18 cellular contexts compared by ENCODE assay signal in the genomic region with DNA sequence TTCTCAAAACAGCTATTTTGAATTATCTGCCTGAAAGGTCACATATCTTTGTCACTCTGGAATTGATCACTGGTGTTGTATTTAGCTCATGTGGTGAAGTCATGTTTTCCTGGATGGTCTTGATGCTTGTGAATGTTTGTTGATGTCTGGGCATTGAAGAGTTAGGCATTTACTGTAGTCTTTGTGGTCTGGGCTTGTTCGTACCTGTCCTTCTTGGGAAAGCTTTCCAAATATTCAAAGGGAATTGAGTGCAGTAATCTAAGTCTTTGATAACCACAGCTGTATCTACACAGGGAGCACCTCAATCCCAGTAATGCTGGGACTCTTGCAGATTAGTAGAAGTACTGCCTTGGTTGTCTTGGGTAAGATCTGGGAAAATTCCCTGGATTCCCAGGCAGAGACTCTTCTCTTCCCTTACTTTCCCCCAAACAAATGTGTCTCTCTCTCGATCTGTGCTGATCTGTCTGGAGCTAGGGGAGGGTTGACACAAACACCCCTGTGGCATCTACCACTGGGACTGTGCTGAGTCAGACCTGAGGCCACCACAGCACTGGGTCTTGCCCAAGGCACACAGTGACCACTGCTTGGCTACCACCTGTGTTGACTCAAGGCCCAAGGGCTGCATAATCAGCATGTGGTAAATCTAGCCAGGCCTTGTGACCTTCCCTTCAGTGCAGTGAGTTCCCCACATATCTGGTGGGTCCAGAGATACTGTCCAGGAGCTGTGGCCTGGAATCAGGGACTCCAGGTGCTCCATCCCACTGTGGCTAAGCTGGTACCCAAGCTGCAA. TPM values are rescaled to one million over a fixed set of nuclear protein-coding genes. Genes with fewer than 3 reads are reported as not detected.
DNase-seq lines count a peak whose midpoint lies in the region; ATAC-seq and TF ChIP-seq lines count a peak whose summit lies in the region.
"Had no signal": no experiment of that assay in that cellular context is flagged by ENCODE, and none has a peak within 500 bp of the region (broad histone marks: within the 10 kb centered on the region; RNA-seq: fewer than 3 reads in every experiment).

No MANE protein-coding gene starts in this region.

- no peak for TF ChIP-seq CTCF in HL-60 (IDR thresholded peaks at IDR 0.05; ENCODE audit: insufficient read depth, low read length)
- TF ChIP-seq CTCF in osteocyte (IDR thresholded peaks at IDR 0.05) = no peak
- no peak for TF ChIP-seq CTCF in endothelial cell (IDR thresholded peaks at IDR 0.05; ENCODE audit: unreplicated experiment)

- H3K4me1 Mint-ChIP-seq in osteocyte (ENCODE audit: unreplicated experiment) (no peaks in the 10 kb centered on the region), endothelial cell (ENCODE audit: unreplicated experiment) (no peaks in the 10 kb centered on the region)
- H3K4me1 Mint-ChIP-seq in activated naive CD8-positive, alpha-beta T cell treated with anti-CD3 and anti-CD28 coated beads, Interleukin-2, amount 50 U/mL, for 24 hours = no peaks in the 10 kb centered on the region

- no peak overlapping the region for H3K27ac Mint-ChIP-seq in osteocyte (ENCODE audit: unreplicated experiment)
- no peak overlapping the region for H3K27ac Mint-ChIP-seq in activated naive CD8-positive, alpha-beta T cell treated with anti-CD3 and anti-CD28 coated beads, Interleukin-2, amount 50 U/mL, for 24 hours
- no peak overlapping the region for H3K27ac Mint-ChIP-seq in endothelial cell (ENCODE audit: unreplicated experiment)
- H3K27ac Mint-ChIP-seq: B cell had no signal

- H3K9me3 Mint-ChIP-seq in osteocyte (ENCODE audit: unreplicated experiment) (peaks cover 11% of the 10 kb centered on the region), endothelial cell (ENCODE audit: unreplicated experiment) (peaks cover 31% of the 10 kb centered on the region)
- no peaks in the 10 kb centered on the region for H3K9me3 Mint-ChIP-seq in activated naive CD8-positive, alpha-beta T cell treated with anti-CD3 and anti-CD28 coated beads, Interleukin-2, amount 50 U/mL, for 24 hours

- no peak for ATAC-seq in activated naive CD8-positive, alpha-beta T cell treated with anti-CD3 and anti-CD28 coated beads, Interleukin-2, amount 50 U/mL, for 24 hours

- H3K4me3 Mint-ChIP-seq in osteocyte (ENCODE audit: unreplicated experiment) = no peak overlapping the region
- no peak overlapping the region for H3K4me3 Mint-ChIP-seq in activated naive CD8-positive, alpha-beta T cell treated with anti-CD3 and anti-CD28 coated beads, Interleukin-2, amount 50 U/mL, for 24 hours
- H3K4me3 Mint-ChIP-seq in endothelial cell (ENCODE audit: unreplicated experiment) = no peak overlapping the region
- H3K4me3 Mint-ChIP-seq: B cell had no signal

- no peaks in the 10 kb centered on the region for H3K27me3 ChIP-seq in HL-60 (ENCODE audit: insufficient read depth, poor library complexity, severe bottlenecking)
- H3K27me3 ChIP-seq: MG63 had no signal

- no peak overlapping the region for H3K4me3 ChIP-seq in HL-60 (replicated peaks; ENCODE audit: insufficient read depth, low read length)
- H3K4me3 ChIP-seq: MG63 had no signal

- H3K27me3 Mint-ChIP-seq in osteocyte (ENCODE audit: unreplicated experiment) (no peaks in the 10 kb centered on the region), endothelial cell (ENCODE audit: unreplicated experiment) (peaks cover 5% of the 10 kb centered on the region)
- H3K27me3 Mint-ChIP-seq in activated naive CD8-positive, alpha-beta T cell treated with anti-CD3 and anti-CD28 coated beads, Interleukin-2, amount 50 U/mL, for 24 hours = peaks cover 11% of the 10 kb centered on the region

- peak in 1 of 2 experiments; percentile 59 for DNase-seq in HL-60 (ENCODE audit: low read depth in 1 of 2, low spot score in 1 of 2)
- peak; percentile 18 for DNase-seq in kidney tubule cell (ENCODE audit: low spot score)
- DNase-seq in osteocyte (ENCODE audit: extremely low spot score, unreplicated experiment) = peak; percentile 63
- DNase-seq in activated naive CD8-positive, alpha-beta T cell treated with anti-CD3 and anti-CD28 coated beads, Interleukin-2, amount 50 U/mL, for 24 hours = no peak
- no peak for DNase-seq in endothelial cell (ENCODE audit: low spot score)
- DNase-seq in NCI-H524 (lab: John Stamatoyannopoulos, UW) = no peak
- DNase-seq: DND-41, KG1, MG63, NCI-H1105 treated with DMSO at 0.1 percent for 48 hours, NCI-H1694 treated with DMSO at 0.1 percent for 48 hours, NCI-H2227 treated with DMSO at 0.1 percent for 48 hours, NCI-H510A treated with DMSO at 0.1 percent for 48 hours had no signal

- peak overlapping the region; percentile 68 for H3K27ac ChIP-seq in HL-60 (replicated peaks)
- H3K27ac ChIP-seq in angular gyrus (ENCODE audit: low read depth, low read length) = peak overlapping the region; percentile 85

- H3K36me3 Mint-ChIP-seq in osteocyte (ENCODE audit: unreplicated experiment) (no peaks in the 10 kb centered on the region), endothelial cell (ENCODE audit: low read depth, unreplicated experiment) (peaks cover 6% of the 10 kb centered on the region)
- no peaks in the 10 kb centered on the region for H3K36me3 Mint-ChIP-seq in activated naive CD8-positive, alpha-beta T cell treated with anti-CD3 and anti-CD28 coated beads, Interleukin-2, amount 50 U/mL, for 24 hours (ENCODE audit: low read depth)

RNA-seq across cellular contexts. Expression of a gene that starts 5.5 kb away (rescaled TPM):
- not detected in 2 replicates for total RNA-seq in osteocyte
- not detected for total RNA-seq in endothelial cell (ENCODE audit: unreplicated experiment)
- total RNA-seq: B cell, G401 had no signal

RNA-seq across cellular contexts. Expression of a gene that starts 20.2 kb away (rescaled TPM):
- total RNA-seq in osteocyte (not detected in 2 replicates), endothelial cell (ENCODE audit: unreplicated experiment) (not detected)
- total RNA-seq: A172, B cell, G401, H4 had no signal

RNA-seq across cellular contexts. Expression of a gene that starts 37.7 kb away (rescaled TPM):
- total RNA-seq in osteocyte (not detected in 2 replicates), endothelial cell (ENCODE audit: unreplicated experiment) (not detected)
- total RNA-seq: B cell had no signal

Comparison
In these comparisons a context has a peak if more than half of its experiments do, and no peak if none do; other contexts are left out.
1. DNase-seq: peak in kidney tubule cell (single experiment) and osteocyte (single experiment); none in activated naive CD8-positive, alpha-beta T cell treated with anti-CD3 and anti-CD28 coated beads, Interleukin-2, amount 50 U/mL, for 24 hours (single experiment), endothelial cell (single experiment) and NCI-H524 (0 of 2).